Comparison of ENCODE assay signal across 9 cellular contexts in the genomic region with DNA sequence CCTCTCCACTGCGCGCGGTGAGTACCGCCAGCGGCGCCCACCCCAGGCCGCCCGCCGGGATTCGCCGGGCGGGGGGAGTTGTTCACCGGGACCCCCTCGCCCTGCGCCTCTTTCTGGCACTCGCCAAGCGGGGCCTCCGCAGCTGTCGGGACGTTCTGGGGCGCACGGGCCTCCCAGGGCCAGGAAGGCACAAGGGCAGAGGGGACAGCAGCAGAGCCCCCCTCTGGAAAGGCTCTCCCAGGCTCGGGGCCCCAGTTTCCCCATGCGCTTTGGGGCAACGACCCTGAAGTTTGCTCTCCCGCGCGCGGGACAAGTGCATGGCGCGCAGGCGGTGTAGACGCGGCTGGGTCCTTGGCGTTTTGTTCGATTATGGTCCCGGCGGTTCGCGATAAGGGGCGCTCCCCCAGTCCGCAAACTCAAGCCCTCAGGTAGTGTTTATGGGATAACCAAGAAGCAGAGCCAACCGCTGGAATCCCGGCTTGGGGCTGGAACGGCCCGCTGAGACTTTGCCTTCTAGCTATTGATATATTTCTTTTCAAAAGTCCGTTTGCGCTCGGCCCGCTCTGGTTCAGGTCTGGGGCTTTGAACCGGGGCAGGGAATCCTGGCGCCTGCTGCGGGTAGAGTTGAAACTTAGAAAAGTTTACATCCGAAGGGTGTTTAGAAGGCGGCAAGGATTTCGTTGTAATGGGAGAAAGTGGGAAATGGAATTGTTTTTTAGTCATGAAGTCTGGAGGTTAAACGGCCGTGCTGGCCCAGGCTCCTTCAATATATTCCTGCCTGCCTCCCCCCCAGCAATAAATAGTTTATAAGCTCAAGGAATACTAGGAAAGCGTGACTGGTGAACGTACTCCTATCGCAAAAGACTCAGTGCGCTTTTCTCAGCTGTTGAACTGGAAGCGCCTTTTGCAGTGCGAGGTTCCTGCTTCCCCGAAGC. TPM values are rescaled to one million over a fixed set of nuclear protein-coding genes. Genes with fewer than 3 reads are reported as not detected.
DNase-seq lines count a peak whose midpoint lies in the region; ATAC-seq and TF ChIP-seq lines count a peak whose summit lies in the region.
"Had no signal": no experiment of that assay in that cellular context is flagged by ENCODE, and none has a peak within 500 bp of the region (broad histone marks: within the 10 kb centered on the region; RNA-seq: fewer than 3 reads in every experiment).

No MANE protein-coding gene starts in this region.

- intact Hi-C loops in prostate gland (cut with DNase I): loop anchor here (5.0 to 10.0 kb wide), 2 partner anchors 42 to 230 kb away; no protein-coding TSS in a partner anchor

- peak; percentile 25 for DNase-seq in NT2/D1 (ENCODE audit: low read depth, low spot score)
- peak; percentile 71 for DNase-seq in prostate gland (ENCODE audit: low spot score)
- no peak for DNase-seq in ACHN
- DNase-seq in 8988T: no peak
- no peak for DNase-seq in activated CD4-positive, alpha-beta T cell treated with anti-CD3 and anti-CD28 coated beads, Interleukin-2, amount 50 U/mL, for 4 hours
- no peak for DNase-seq in stimulated activated naive CD8-positive, alpha-beta T cell treated with anti-CD3 and anti-CD28 coated beads, Interleukin-15, Interleukin-2, amounts not matched to agents 100 U/mL and 50 U/mL, for 24 hours

- TF ChIP-seq EP300 in gastroesophageal sphincter (IDR thresholded peaks at IDR 0.05): no peak

- H3K4me3 ChIP-seq in NT2/D1 (ENCODE audit: insufficient read length, low read depth): peak overlapping the region; percentile 72
- peak overlapping the region; percentile 21 to 56 for H3K4me3 ChIP-seq in gastroesophageal sphincter
- H3K4me3 ChIP-seq in prostate gland: peak overlapping the region; percentile 77 to 83

- TF ChIP-seq CTCF in gastroesophageal sphincter (IDR thresholded peaks at IDR 0.05) (no peak), prostate gland (IDR thresholded peaks at IDR 0.05) (no peak)

- H3K4me1 ChIP-seq in ES-I3 (ENCODE audit: insufficient read depth, low read length): peaks cover 8% of the 10 kb centered on the region
- no peaks in the 10 kb centered on the region for H3K4me1 ChIP-seq in NT2/D1 (ENCODE audit: insufficient read depth, insufficient read length)
- peaks cover 0 to 20% (median 0%) of the 10 kb centered on the region in 3 donors for H3K4me1 ChIP-seq in gastroesophageal sphincter
- no peaks in the 10 kb centered on the region for H3K4me1 ChIP-seq in prostate gland (replicated peaks)

- TF ChIP-seq POLR2A in gastroesophageal sphincter (IDR thresholded peaks at IDR 0.05) (no peak), prostate gland (IDR thresholded peaks at IDR 0.05) (peak; percentile 44)

- 2 to 5% methylated on average over 9 to 17 of the region's 65 CpGs for WGBS in gastroesophageal sphincter (ENCODE audit: low coverage in 1 of 2), 2 donors
- WGBS in prostate gland: under 1% methylated on average over 49 of the region's 65 CpGs

- H3K9ac ChIP-seq in ES-I3 (ENCODE audit: low read depth, low read length) (peak overlapping the region; percentile 64), NT2/D1 (ENCODE audit: insufficient read length, low read depth) (peak overlapping the region; percentile 79)

- H3K27ac ChIP-seq in gastroesophageal sphincter (peak overlapping the region in 2 of 4 donors; percentile 35 to 71), prostate gland (peak overlapping the region; percentile 91 to 93)

- in situ Hi-C loops in ACHN (cut with HindIII; ENCODE audit: low pct_ligation_motif_present, low pct_unique_long_range_greater_than_20kb, low sequenced_read_pairs): no loop called here

- peak; percentile 21 for ATAC-seq in gastroesophageal sphincter
- no peak for ATAC-seq in stimulated activated naive CD8-positive, alpha-beta T cell treated with anti-CD3 and anti-CD28 coated beads, Interleukin-15, Interleukin-2, amounts not matched to agents 100 U/mL and 50 U/mL, for 24 hours

- H3K36me3 ChIP-seq in ES-I3 (ENCODE audit: insufficient read depth, low read length) (no peaks in the 10 kb centered on the region), NT2/D1 (ENCODE audit: insufficient read depth, insufficient read length, low read length) (no peaks in the 10 kb centered on the region), gastroesophageal sphincter (no peaks in the 10 kb centered on the region), prostate gland (no peaks in the 10 kb centered on the region)

- H3K9me3 ChIP-seq in ES-I3 (ENCODE audit: control insufficient read depth, insufficient read depth, low read length) (no peaks in the 10 kb centered on the region), NT2/D1 (ENCODE audit: insufficient read depth, low read length) (peaks cover 10% of the 10 kb centered on the region; the same call in 1 of the 2 replicates), gastroesophageal sphincter (peaks cover 0 to 16% (median 0%) of the 10 kb centered on the region in 3 donors), prostate gland (no peaks in the 10 kb centered on the region)

- H3K27me3 ChIP-seq in NT2/D1 (ENCODE audit: insufficient read depth, insufficient read length) (peaks cover 36% of the 10 kb centered on the region), gastroesophageal sphincter (peaks cover 60% of the 10 kb centered on the region), prostate gland (replicated peaks; ENCODE audit: insufficient read depth) (no peaks in the 10 kb centered on the region)

RNA-seq across cellular contexts. Expression of gene EYA2, which starts 0.6 kb away (rescaled TPM):
- total RNA-seq in gastroesophageal sphincter: 1 to 10 TPM in 2 of 4 donors, under 1 TPM in 2; 0.47 to 4.1 (median 2.2) TPM
- 10 to 100 TPM; 30.0 to 31.0 TPM for total RNA-seq in prostate gland
- total RNA-seq: RPMI7951 had no signal

Comparison
In these comparisons a context has a peak if more than half of its experiments do, and no peak if none do; other contexts are left out.
1. DNase-seq: peak in NT2/D1 (single experiment) and prostate gland (single experiment); none in ACHN (single experiment), 8988T (single experiment), activated CD4-positive, alpha-beta T cell treated with anti-CD3 and anti-CD28 coated beads, Interleukin-2, amount 50 U/mL, for 4 hours (0 of 2) and stimulated activated naive CD8-positive, alpha-beta T cell treated with anti-CD3 and anti-CD28 coated beads, Interleukin-15, Interleukin-2, amounts not matched to agents 100 U/mL and 50 U/mL, for 24 hours (single experiment).
2. RNA of gene EYA2, which starts 0.6 kb away (total RNA-seq): 30.0 to 31.0 TPM in prostate gland; 0.47 to 4.1 TPM in gastroesophageal sphincter; every median in the first group is over 4 times any median in the second.
3. Peak in every context shown above with its lines, with median percentiles within 50 percentile points of each other: H3K4me3 ChIP-seq.